In the genomic region with DNA sequence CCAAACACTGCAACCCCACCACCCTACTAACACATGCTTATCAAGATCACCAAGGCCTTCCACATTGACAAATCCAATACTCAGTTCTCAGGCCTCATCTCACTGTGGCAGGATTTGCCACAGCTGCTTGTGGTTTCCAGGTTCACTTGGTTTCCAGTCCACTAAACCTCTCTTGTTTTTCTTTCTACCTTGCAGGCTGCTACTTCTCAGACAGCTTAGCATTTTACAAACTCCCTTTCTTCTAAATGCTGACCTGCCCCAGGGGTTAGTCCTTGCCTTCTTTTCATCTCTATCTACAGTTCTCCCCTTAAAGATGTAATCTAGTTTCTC, we compare ENCODE assay signal across 13 cellular contexts.
A peak's percentile ranks its signal among the peaks of the same experiment; 100 is the strongest.
DNase-seq lines count a peak whose midpoint lies in the region; ATAC-seq, FAIRE-seq and TF ChIP-seq lines count a peak whose summit lies in the region.
"Had no signal": no experiment of that assay in that cellular context is flagged by ENCODE, and none has a peak within 500 bp of the region (broad histone marks: within the 10 kb centered on the region; RNA-seq: fewer than 3 reads in every experiment).

No MANE protein-coding gene starts in this region.

- CTCF ChIA-PET in Caco-2 (lab: Charles Lee) = no interaction called here

- H3K27me3 ChIP-seq in Caco-2 (replicated peaks; ENCODE audit: control insufficient read depth, insufficient read depth, low read length) (no peaks in the 10 kb centered on the region), keratinocyte (ENCODE audit: control insufficient read depth, extremely low read depth, insufficient read depth, low read length) (no peaks in the 10 kb centered on the region), transverse colon (no peaks in the 10 kb centered on the region)
- H3K27me3 ChIP-seq: gastrocnemius medialis had no signal

- FAIRE-seq in keratinocyte (lab: Jason Lieb, UNC) = no peak

- peak; percentile 61 for ATAC-seq in GM21825 (IDR thresholded peaks at IDR 0.05; ENCODE audit: unreplicated experiment)
- ATAC-seq: gastrocnemius medialis, T-cell had no signal

- TF ChIP-seq POLR2A in transverse colon (IDR thresholded peaks at IDR 0.05) = no peak

- POLR2A ChIA-PET in Caco-2 (lab: Charles Lee) = no interaction called here

- DNase-seq in Caco-2 (peak; percentile 59), LHCN-M2 (ENCODE audit: low read depth) (peak; percentile 80), keratinocyte (ENCODE audit: low read depth, low spot score) (no peak), KG1 (lab: John Stamatoyannopoulos, UW) (no peak), SKM-1 treated with dmso at 0.1 percent for 144 hours (lab: John Stamatoyannopoulos, UW; ENCODE audit: unreplicated experiment) (no peak), Kasumi-1 (lab: John Stamatoyannopoulos, UW) (no peak), transverse colon (no peak)
- DNase-seq: central memory CD4-positive, alpha-beta T cell; gastrocnemius medialis; NCI-H510A; stimulated activated naive CD8-positive, alpha-beta T cell treated with anti-CD3 and anti-CD28 coated beads, Interleukin-15, amount 100 ng/mL, for 72 hours; T-cell had no signal

- H4K20me1 ChIP-seq in keratinocyte (ENCODE audit: control insufficient read depth, extremely low read depth, insufficient read depth, low read length) = no peaks in the 10 kb centered on the region

- TSS peak; percentile 39 for BruUV-seq in Caco-2 (replicated peaks; lab: Mats Ljungman, UMichigan)

- in situ Hi-C loops in transverse colon (cut with MboI; ENCODE audit: low pct_ligation_motif_present in 1 of 4, low pct_unique_long_range_greater_than_20kb in 1 of 4, low sequenced_read_pairs in 3 of 4) = no loop called here

- intact Hi-C loops in Caco-2 (cut with micrococcal nuclease; ENCODE audit: unreplicated experiment) (no loop called here), transverse colon (cut with DNase I; ENCODE audit: low total_unique reads) (no loop called here)

- no peaks in the 10 kb centered on the region for H3K79me2 ChIP-seq in keratinocyte (ENCODE audit: control insufficient read depth, insufficient read depth, low read length)

- peaks cover 73% of the 10 kb centered on the region for H3K9me3 ChIP-seq in Caco-2
- no peaks in the 10 kb centered on the region for H3K9me3 ChIP-seq in keratinocyte (ENCODE audit: control insufficient read depth, low read depth, low read length)
- no peaks in the 10 kb centered on the region for H3K9me3 ChIP-seq in transverse colon
- H3K9me3 ChIP-seq: gastrocnemius medialis had no signal

- H3K9ac ChIP-seq in keratinocyte (ENCODE audit: control insufficient read depth, extremely low read depth, insufficient read depth, low read length) = no peak overlapping the region

- H3K27ac ChIP-seq in keratinocyte (ENCODE audit: control insufficient read depth, insufficient read depth, low read length) (no peak overlapping the region), transverse colon (no peak overlapping the region)
- H3K27ac ChIP-seq: gastrocnemius medialis had no signal

- no peaks in the 10 kb centered on the region for H3K27me3 Mint-ChIP-seq in Caco-2 (ENCODE audit: insufficient read depth, unreplicated experiment)
- H3K27me3 Mint-ChIP-seq: stimulated activated naive CD8-positive, alpha-beta T cell treated with anti-CD3 and anti-CD28 coated beads, Interleukin-15, amount 100 ng/mL, for 72 hours; T-cell had no signal

- H3K4me2 ChIP-seq in keratinocyte (ENCODE audit: control insufficient read depth, extremely low read depth, insufficient read depth, low read depth, low read length) = peak overlapping the region; percentile 23

- peaks cover 35% of the 10 kb centered on the region for H3K4me1 Mint-ChIP-seq in Caco-2 (ENCODE audit: low read depth, unreplicated experiment)
- H3K4me1 Mint-ChIP-seq: T-cell had no signal

- TF ChIP-seq CTCF in Caco-2 (IDR thresholded peaks at IDR 0.05; ENCODE audit: insufficient read depth in 1 of 2, low read depth in 1 of 2, low read length in 1 of 2, severe bottlenecking in 1 of 2, unreplicated experiment in 1 of 2) = no peak
- TF ChIP-seq CTCF in keratinocyte (optimal IDR thresholded peaks at IDR 0.05 in 1 of 3, IDR thresholded peaks at IDR 0.05 in 1 of 3, conservative IDR thresholded peaks at IDR 0.05 in 1 of 3; ENCODE audit: extremely low read depth in 1 of 3, insufficient read depth in 2 of 3, low read length in 3 of 3) = no peak
- TF ChIP-seq CTCF in transverse colon (IDR thresholded peaks at IDR 0.05) = no peak

- H3K4me1 ChIP-seq in Caco-2 (peaks cover 65% of the 10 kb centered on the region), keratinocyte (ENCODE audit: control insufficient read depth, extremely low read depth, insufficient read depth, low read length) (peaks cover 12% of the 10 kb centered on the region), transverse colon (no peaks in the 10 kb centered on the region)
- H3K4me1 ChIP-seq: gastrocnemius medialis had no signal

- dilution Hi-C loops in keratinocyte (cut with MboI; ENCODE audit: extremely low pct_ligation_motif_present, low sequenced_read_pairs) = no loop called here

- H3K9me1 ChIP-seq in keratinocyte (ENCODE audit: control insufficient read depth, extremely low read depth, insufficient read depth, low read length) = no peaks in the 10 kb centered on the region

- H3K27ac Mint-ChIP-seq in Caco-2 (ENCODE audit: unreplicated experiment) = peak overlapping the region; percentile 74
- H3K27ac Mint-ChIP-seq: stimulated activated naive CD8-positive, alpha-beta T cell treated with anti-CD3 and anti-CD28 coated beads, Interleukin-15, amount 100 ng/mL, for 72 hours; T-cell had no signal

- H2AFZ ChIP-seq in keratinocyte (ENCODE audit: control insufficient read depth, low read length) = no peak overlapping the region

- H3K36me3 ChIP-seq in Caco-2 (ENCODE audit: control insufficient read depth, insufficient read depth, low read length) (no peaks in the 10 kb centered on the region; the same call in 1 of the 2 replicates), keratinocyte (ENCODE audit: control insufficient read depth in 2 of 2, extremely low read depth in 1 of 2, insufficient read depth in 2 of 2, low read length in 2 of 2) (no peaks in the 10 kb centered on the region), transverse colon (no peaks in the 10 kb centered on the region)
- H3K36me3 ChIP-seq: gastrocnemius medialis had no signal

- peak overlapping the region; percentile 13 for H3K4me3 Mint-ChIP-seq in Caco-2 (ENCODE audit: unreplicated experiment)
- H3K4me3 Mint-ChIP-seq: stimulated activated naive CD8-positive, alpha-beta T cell treated with anti-CD3 and anti-CD28 coated beads, Interleukin-15, amount 100 ng/mL, for 72 hours; T-cell had no signal

- peaks cover 52% of the 10 kb centered on the region for H3K9me3 Mint-ChIP-seq in Caco-2 (ENCODE audit: unreplicated experiment)
- H3K9me3 Mint-ChIP-seq: T-cell had no signal

- H3K36me3 Mint-ChIP-seq in Caco-2 (ENCODE audit: insufficient read depth, unreplicated experiment) = peaks cover 76% of the 10 kb centered on the region
- H3K36me3 Mint-ChIP-seq: T-cell had no signal

- no peak overlapping the region for H3K4me3 ChIP-seq in Caco-2 (ENCODE audit: low read depth, low read length)
- H3K4me3 ChIP-seq in keratinocyte (ENCODE audit: control insufficient read depth in 2 of 3, extremely low read depth in 1 of 3, insufficient read depth in 2 of 3, low read depth in 1 of 3, low read length in 3 of 3) = no peak overlapping the region
- no peak overlapping the region for H3K4me3 ChIP-seq in transverse colon
- H3K4me3 ChIP-seq: gastrocnemius medialis had no signal

- TF ChIP-seq EP300 in transverse colon (IDR thresholded peaks at IDR 0.05; ENCODE audit: low read depth) = no peak

Comparison
In these comparisons a context has a peak if more than half of its experiments do, and no peak if none do; other contexts are left out.
1. DNase-seq: peak in Caco-2 (2 of 2) and LHCN-M2 (single experiment); none in keratinocyte (single experiment), KG1 (single experiment), SKM-1 treated with dmso at 0.1 percent for 144 hours (single experiment), Kasumi-1 (0 of 2) and transverse colon (single experiment).